In genomic region chr6:130020106-130020851, GRCh38 we compare ENCODE assay signal across 8 cellular contexts. TPM values are rescaled to one million over a fixed set of nuclear protein-coding genes. Genes with fewer than 3 reads are reported as not detected.
A peak's percentile ranks its signal among the peaks of the same experiment; 100 is the strongest.
DNase-seq lines count a peak whose midpoint lies in the region; ATAC-seq, FAIRE-seq and TF ChIP-seq lines count a peak whose summit lies in the region.

No MANE protein-coding gene starts in this region.

- FAIRE-seq in bronchial epithelial cell (lab: Jason Lieb, UNC) (no peak), kidney (lab: Jason Lieb, UNC) (no peak)

- no peaks in the 10 kb centered on the region; the same call in 1 of the 2 replicates for H3K9me3 ChIP-seq in AG04450 (ENCODE audit: control insufficient read depth, insufficient read depth, low read length)
- H3K9me3 ChIP-seq in kidney (ENCODE audit: control insufficient read depth in 1 of 2, low read length in 2 of 2) = no peaks in the 10 kb centered on the region

- CTCF ChIA-PET in AG04450 (lab: Charles Lee) = interaction anchor here (0.9 to 3.1 kb wide), 10 partner anchors 11 to 521 kb away, joined by 3 to 51 read pairs (median 10); no protein-coding TSS in a partner anchor

- H3K9ac ChIP-seq in kidney (ENCODE audit: low read length in 2 of 2) = peak overlapping the region; percentile 46 to 64

- ATAC-seq in GM21515 (IDR thresholded peaks at IDR 0.05; ENCODE audit: unreplicated experiment) (peak; percentile 13), GM21367 (IDR thresholded peaks at IDR 0.05; ENCODE audit: unreplicated experiment) (no peak)

- DNase-seq in AG04450 (ENCODE audit: low read depth, low spot score) = no peak
- peak; percentile 34 for DNase-seq in T-helper 22 cell (ENCODE audit: low read depth)
- no peak for DNase-seq in bronchial epithelial cell (ENCODE audit: low read depth)
- DNase-seq in kidney = peak; percentile 80
- peak; percentile 12 for DNase-seq in stimulated activated CD4-positive, alpha-beta T cell treated with anti-CD3 and anti-CD28 coated beads, Interleukin-1b, Interleukin-23, amount 100 ng/mL, for 48 hours
- no peak for DNase-seq in MV-4-11 (lab: John Stamatoyannopoulos, UW)

- H3K27me3 ChIP-seq in AG04450 (ENCODE audit: control insufficient read depth, insufficient read depth, low read length) = no peaks in the 10 kb centered on the region
- H3K27me3 ChIP-seq in bronchial epithelial cell (ENCODE audit: control insufficient read depth, insufficient read depth, low read length) = no peaks in the 10 kb centered on the region

- POLR2A ChIA-PET in AG04450 (lab: Yijun Ruan, JAX) = interaction anchor here (0.7 kb wide), 1 partner anchor 426 kb away, joined by 3 read pairs; no protein-coding TSS in a partner anchor

- H3K27ac ChIP-seq in AG04450 (ENCODE audit: low read depth, low read length) (peak overlapping the region; percentile 76), kidney (ENCODE audit: low read depth in 2 of 2, low read length in 2 of 2) (peak overlapping the region; percentile 43 to 88)

- H3K36me3 ChIP-seq in bronchial epithelial cell (ENCODE audit: control insufficient read depth, insufficient read depth, low read length) (no peaks in the 10 kb centered on the region), kidney (ENCODE audit: control insufficient read depth in 1 of 2, insufficient read depth in 2 of 2, low read length in 2 of 2) (no peaks in the 10 kb centered on the region)

- H3K4me1 ChIP-seq in kidney (ENCODE audit: control insufficient read depth in 1 of 2, insufficient read depth in 1 of 2, low read depth in 1 of 2, low read length in 2 of 2) = peaks cover 2 to 4% of the 10 kb centered on the region in 2 donors

- H3K4me3 ChIP-seq in AG04450 (ENCODE audit: low read depth, low read length) = peak overlapping the region; percentile 74
- H3K4me3 ChIP-seq in bronchial epithelial cell (ENCODE audit: low read depth, low read length) = peak overlapping the region; percentile 90
- H3K4me3 ChIP-seq in kidney (ENCODE audit: low read length in 2 of 2) = peak overlapping the region; percentile 72 to 73

- TF ChIP-seq CTCF in AG04450 (IDR thresholded peaks at IDR 0.05; ENCODE audit: low read depth, low read length) (no peak), bronchial epithelial cell (IDR thresholded peaks at IDR 0.05; ENCODE audit: insufficient read depth, low read length, severe bottlenecking) (no peak), kidney (IDR thresholded peaks at IDR 0.05; ENCODE audit: borderline replicate concordance, extremely low read depth, insufficient read depth) (no peak)

- intact Hi-C loops in kidney (cut with DNase I) = no loop called here

RNA-seq across cellular contexts. Expression of gene L3MBTL3, which starts 1.9 kb away (rescaled TPM):
- 17.0 and 23.2 TPM in 2 replicates for polyA plus RNA-seq in AG04450 (2011; rRNA removed)
- 8.6 and 9.3 TPM in 2 replicates for polyA minus RNA-seq in AG04450 (2011; rRNA and poly(A)+ RNA removed)
- total RNA-seq in bronchial epithelial cell = 7.3 and 12.1 TPM in 2 replicates
- total RNA-seq in kidney = 13.0 TPM
- 4.3 TPM for polyA plus RNA-seq in kidney (ENCODE audit: insufficient read depth, low read depth, low replicate concordance)

Comparison
In these comparisons a context has a peak if more than half of its experiments do, and no peak if none do; other contexts are left out.
1. DNase-seq: peak in T-helper 22 cell (single experiment), kidney (single experiment) and stimulated activated CD4-positive, alpha-beta T cell treated with anti-CD3 and anti-CD28 coated beads, Interleukin-1b, Interleukin-23, amount 100 ng/mL, for 48 hours (single experiment); none in AG04450 (single experiment), bronchial epithelial cell (single experiment) and MV-4-11 (single experiment).
2. Peak in every context shown above with its lines, with median percentiles within 50 percentile points of each other: H3K4me3 ChIP-seq.